In genomic region chr6:80938131-80938530, GRCh38 we compare ENCODE assay signal across 28 cellular contexts.
"Had no signal": no experiment of that assay in that cellular context is flagged by ENCODE, and none has a peak within 500 bp of the region (broad histone marks: within the 10 kb centered on the region; RNA-seq: fewer than 3 reads in every experiment).

No MANE protein-coding gene starts in this region.

- H3K36me3 ChIP-seq: left lung, lower lobe of right lung, neural progenitor cell, stomach, thyroid gland, upper lobe of right lung had no signal

- H3K4me1 Mint-ChIP-seq: activated CD4-positive, alpha-beta T cell treated with anti-CD3 and anti-CD28 coated beads, Interleukin-2, amount 10 ng/mL, durations not matched to agents 24 days and 14 days; activated naive CD4-positive, alpha-beta T cell treated with anti-CD3 and anti-CD28 coated beads, Interleukin-2, amount 50 U/mL, for 24 hours; activated naive CD8-positive, alpha-beta T cell treated with anti-CD3 and anti-CD28 coated beads, Interleukin-2, amount 50 U/mL, for 24 hours; central memory CD8-positive, alpha-beta T cell; natural killer cell; neural progenitor cell; stimulated activated naive B cell treated with anti-CD40 and anti-IgM and Interleukin-4, amounts not matched to agents 10 μg/mL and 1 μg/mL and 100 μg/mL, for 72 hours; T-helper 17 cell had no signal

- DNase-seq: activated CD4-positive, alpha-beta memory T cell treated with anti-CD3 and anti-CD28 coated beads for 36 hours; activated CD4-positive, alpha-beta T cell treated with anti-CD3 and anti-CD28 coated beads, Interleukin-2, amount 10 ng/mL, durations not matched to agents 24 days and 14 days; activated CD4-positive, CD25-positive, alpha-beta regulatory T cell treated with anti-CD3 and anti-CD28 coated beads, Interleukin-2, amount 50 U/mL, for 72 hours; activated naive CD8-positive, alpha-beta T cell treated with anti-CD3 and anti-CD28 coated beads, Interleukin-2, amount 50 U/mL, for 24 hours; activated T-cell treated with anti-CD3 and anti-CD28 coated beads, Interleukin-2, amount 50 U/mL, for 4 hours; amygdala; foreskin melanocyte; lower lobe of right lung; mesenchymal stem cell; natural killer cell; occipital lobe; psoas muscle; stimulated activated CD4-positive, alpha-beta T cell treated with anti-CD3 and anti-CD28 coated beads, Interleukin-15, amount 100 ng/mL, for 24 hours; stimulated activated CD4-positive, alpha-beta T cell treated with anti-CD3 and anti-CD28 coated beads, Interleukin-2, amount 100 ng/mL, for 24 hours; stimulated activated naive B cell treated with anti-CD40 and anti-IgM and Interleukin-4, amounts not matched to agents 10 μg/mL and 1 μg/mL and 100 μg/mL, for 72 hours; stomach; T-helper 17 cell; T1000; thyroid gland; upper lobe of right lung had no signal

- H3K9me3 ChIP-seq: psoas muscle, thyroid gland, upper lobe of right lung had no signal

- H3K36me3 Mint-ChIP-seq: activated CD4-positive, alpha-beta memory T cell treated with anti-CD3 and anti-CD28 coated beads for 36 hours; activated naive CD4-positive, alpha-beta T cell treated with anti-CD3 and anti-CD28 coated beads, Interleukin-2, amount 50 U/mL, for 24 hours; neural progenitor cell; stimulated activated naive B cell treated with anti-CD40 and anti-IgM and Interleukin-4, amounts not matched to agents 10 μg/mL and 1 μg/mL and 100 μg/mL, for 72 hours had no signal

- H3K27me3 ChIP-seq: left lung, neural progenitor cell, stomach, thyroid gland, upper lobe of right lung had no signal

- H3K4me3 ChIP-seq: left lung, lower lobe of right lung, neural progenitor cell, psoas muscle, smooth muscle cell, stomach, thyroid gland, upper lobe of right lung had no signal

- ATAC-seq: activated naive CD8-positive, alpha-beta T cell treated with anti-CD3 and anti-CD28 coated beads, Interleukin-2, amount 50 U/mL, for 24 hours; activated T-cell treated with anti-CD3 and anti-CD28 coated beads, Interleukin-2, amount 50 U/mL, for 4 hours; left lung; lower lobe of right lung; natural killer cell; psoas muscle; stimulated activated naive B cell treated with anti-CD40 and anti-IgM and Interleukin-4, amounts not matched to agents 10 μg/mL and 1 μg/mL and 100 μg/mL, for 72 hours; T-helper 17 cell; upper lobe of right lung had no signal

- H3K27ac Mint-ChIP-seq: activated CD4-positive, alpha-beta memory T cell treated with anti-CD3 and anti-CD28 coated beads for 36 hours; activated CD4-positive, alpha-beta T cell treated with anti-CD3 and anti-CD28 coated beads, Interleukin-2, amount 10 ng/mL, durations not matched to agents 24 days and 14 days; activated naive CD4-positive, alpha-beta T cell treated with anti-CD3 and anti-CD28 coated beads, Interleukin-2, amount 50 U/mL, for 24 hours; activated naive CD8-positive, alpha-beta T cell treated with anti-CD3 and anti-CD28 coated beads, Interleukin-2, amount 50 U/mL, for 24 hours; activated T-helper 2 cell treated with anti-CD3 and anti-CD28 coated beads, Interferon-gamma antibody, Interleukin-2, Interleukin-4, amounts not matched to agents 10 μg/mL and 5 μg/mL and 100 μg/mL, durations not matched to agents 14 hours and 24 hours and 36 hours; dendritic cell treated with granulocyte-macrophage colony-stimulating factor and Interleukin-4, amounts not matched to agents 40 ng/mL and 50 ng/mL, for 4 days; natural killer cell; neural progenitor cell; stimulated activated naive B cell treated with anti-CD40 and anti-IgM and Interleukin-4, amounts not matched to agents 10 μg/mL and 1 μg/mL and 100 μg/mL, for 72 hours; T-helper 17 cell had no signal

- H3K4me1 ChIP-seq: left lung, lower lobe of right lung, neural progenitor cell, parathyroid adenoma, psoas muscle, stomach, thyroid gland, upper lobe of right lung had no signal

- H3K9ac ChIP-seq: neural progenitor cell, parathyroid adenoma had no signal

- H3K27me3 Mint-ChIP-seq: activated CD4-positive, alpha-beta memory T cell treated with anti-CD3 and anti-CD28 coated beads for 36 hours; activated CD4-positive, alpha-beta T cell treated with anti-CD3 and anti-CD28 coated beads, Interleukin-2, amount 10 ng/mL, durations not matched to agents 24 days and 14 days; activated naive CD4-positive, alpha-beta T cell treated with anti-CD3 and anti-CD28 coated beads, Interleukin-2, amount 50 U/mL, for 24 hours; activated naive CD8-positive, alpha-beta T cell treated with anti-CD3 and anti-CD28 coated beads, Interleukin-2, amount 50 U/mL, for 24 hours; central memory CD8-positive, alpha-beta T cell; dendritic cell treated with granulocyte-macrophage colony-stimulating factor and Interleukin-4, amounts not matched to agents 40 ng/mL and 50 ng/mL, for 4 days; stimulated activated naive B cell treated with anti-CD40 and anti-IgM and Interleukin-4, amounts not matched to agents 10 μg/mL and 1 μg/mL and 100 μg/mL, for 72 hours; T-helper 17 cell had no signal

- H3K27ac ChIP-seq: left lung, lower lobe of right lung, neural progenitor cell, parathyroid adenoma, psoas muscle, stomach, thyroid gland, upper lobe of right lung had no signal

- H3K4me3 Mint-ChIP-seq: activated CD4-positive, alpha-beta memory T cell treated with anti-CD3 and anti-CD28 coated beads for 36 hours; activated CD4-positive, alpha-beta T cell treated with anti-CD3 and anti-CD28 coated beads, Interleukin-2, amount 10 ng/mL, durations not matched to agents 24 days and 14 days; activated naive CD4-positive, alpha-beta T cell treated with anti-CD3 and anti-CD28 coated beads, Interleukin-2, amount 50 U/mL, for 24 hours; activated naive CD8-positive, alpha-beta T cell treated with anti-CD3 and anti-CD28 coated beads, Interleukin-2, amount 50 U/mL, for 24 hours; activated T-cell treated with anti-CD3 and anti-CD28 coated beads, Interleukin-2, amount 50 U/mL, for 4 hours; central memory CD8-positive, alpha-beta T cell; dendritic cell treated with granulocyte-macrophage colony-stimulating factor and Interleukin-4, amounts not matched to agents 40 ng/mL and 50 ng/mL, for 4 days; natural killer cell; neural progenitor cell; stimulated activated naive B cell treated with anti-CD40 and anti-IgM and Interleukin-4, amounts not matched to agents 10 μg/mL and 1 μg/mL and 100 μg/mL, for 72 hours; T-helper 17 cell had no signal
